Comparison of ENCODE assay signal across 27 cellular contexts in the genomic region with DNA sequence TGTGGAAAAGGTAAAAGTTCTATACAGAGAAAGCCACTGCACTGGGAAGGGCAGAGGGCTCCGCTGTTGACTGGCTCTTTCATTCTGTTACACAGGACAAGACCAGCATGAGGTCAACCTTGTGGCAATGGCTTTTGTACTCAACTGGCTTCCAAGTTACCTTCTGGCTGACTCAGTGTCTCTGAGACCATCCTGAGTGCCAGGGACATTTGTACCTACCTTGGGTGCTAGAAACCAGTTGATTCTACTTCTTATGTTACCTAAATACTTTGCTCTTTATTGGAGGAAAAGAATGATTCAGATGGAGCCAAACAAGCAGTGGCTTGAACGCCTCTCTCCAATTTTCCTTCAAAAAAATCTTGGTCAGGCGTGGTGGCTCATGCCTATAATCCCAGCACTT.
A peak's percentile ranks its signal among the peaks of the same experiment; 100 is the strongest.
DNase-seq lines count a peak whose midpoint lies in the region; ATAC-seq and TF ChIP-seq lines count a peak whose summit lies in the region.
"Had no signal": no experiment of that assay in that cellular context is flagged by ENCODE, and none has a peak within 500 bp of the region (broad histone marks: within the 10 kb centered on the region; RNA-seq: fewer than 3 reads in every experiment).

No MANE protein-coding gene starts in this region.

- intact Hi-C loops in prostate gland (cut with DNase I) (no loop called here), testis (cut with DNase I; ENCODE audit: low total_unique reads) (no loop called here), esophagus muscularis mucosa (cut with DNase I) (no loop called here)

- peak; percentile 73 for ATAC-seq in esophagus mucosa
- ATAC-seq: activated naive CD8-positive, alpha-beta T cell treated with anti-CD3 and anti-CD28 coated beads, Interleukin-2, amount 50 U/mL, for 24 hours; mucosa of descending colon; right cardiac atrium; stimulated activated effector memory CD8-positive, alpha-beta T cell treated with anti-CD3 and anti-CD28 coated beads, Interleukin-12 subunit alpha, Interleukin-12 subunit beta, amount 100 ng/mL, for 72 hours had no signal

- no peak overlapping the region for H3K4me3 Mint-ChIP-seq in CD8-positive, alpha-beta memory T cell
- H3K4me3 Mint-ChIP-seq: activated naive CD8-positive, alpha-beta T cell treated with anti-CD3 and anti-CD28 coated beads, Interleukin-2, amount 50 U/mL, for 24 hours; B cell; nephron; stimulated activated effector memory CD8-positive, alpha-beta T cell treated with anti-CD3 and anti-CD28 coated beads, Interleukin-12 subunit alpha, Interleukin-12 subunit beta, amount 100 ng/mL, for 72 hours had no signal

- DNase-seq in RWPE1 (ENCODE audit: low spot score) (peak; percentile 22), prostate gland (ENCODE audit: low spot score) (no peak), NCI-H1048 (lab: John Stamatoyannopoulos, UW) (no peak), testis (no peak), esophagus muscularis mucosa (ENCODE audit: extremely low spot score) (no peak)
- DNase-seq in CD8-positive, alpha-beta memory T cell = no peak
- DNase-seq: activated CD4-positive, alpha-beta T cell treated with anti-CD3 and anti-CD28 coated beads, Interleukin-2, amount 50 U/mL, for 1 hour; activated naive CD8-positive, alpha-beta T cell treated with anti-CD3 and anti-CD28 coated beads, Interleukin-2, amount 50 U/mL, for 24 hours; activated T-cell treated with anti-CD3 and anti-CD28 coated beads, Interleukin-2, amount 50 U/mL, for 48 hours; DMS79; GF-D8; glutamatergic neuron; mucosa of descending colon; NCI-H1694; NCI-H510A; ovary; right cardiac atrium; SHP77 treated with DMSO at 0.1 percent for 48 hours; stimulated activated CD4-positive, alpha-beta T cell treated with anti-CD3 and anti-CD28 coated beads, Interleukin-4, amount 100 ng/mL, for 1 hour had no signal

- no peak overlapping the region for H3K27ac Mint-ChIP-seq in CD8-positive, alpha-beta memory T cell
- H3K27ac Mint-ChIP-seq: activated naive CD8-positive, alpha-beta T cell treated with anti-CD3 and anti-CD28 coated beads, Interleukin-2, amount 50 U/mL, for 24 hours; B cell; stimulated activated effector memory CD8-positive, alpha-beta T cell treated with anti-CD3 and anti-CD28 coated beads, Interleukin-12 subunit alpha, Interleukin-12 subunit beta, amount 100 ng/mL, for 72 hours had no signal

- TF ChIP-seq EP300 in esophagus muscularis mucosa (IDR thresholded peaks at IDR 0.05) = no peak

- peaks cover 19 to 69% (median 48%) of the 10 kb centered on the region in 10 experiments for H3K4me1 ChIP-seq in BLaER1 treated with 17β-estradiol and CSF1 and Interleukin-3, amounts not matched to agents 10 nM and 100 nM
- peaks cover 3% of the 10 kb centered on the region for H3K4me1 ChIP-seq in prostate gland (replicated peaks)
- H3K4me1 ChIP-seq in CD8-positive, alpha-beta memory T cell (ENCODE audit: insufficient read depth, low read length) = peaks cover 7% of the 10 kb centered on the region
- no peaks in the 10 kb centered on the region for H3K4me1 ChIP-seq in testis
- no peaks in the 10 kb centered on the region for H3K4me1 ChIP-seq in esophagus muscularis mucosa
- H3K4me1 ChIP-seq: vagina had no signal

- peaks cover 0 to 53% (median 0%) of the 10 kb centered on the region in 11 experiments; a peak in 5 of 22 replicates for H3K36me3 ChIP-seq in BLaER1 treated with 17β-estradiol and CSF1 and Interleukin-3, amounts not matched to agents 10 nM and 100 nM
- H3K36me3 ChIP-seq in prostate gland = no peaks in the 10 kb centered on the region
- no peaks in the 10 kb centered on the region for H3K36me3 ChIP-seq in CD8-positive, alpha-beta memory T cell (ENCODE audit: insufficient read depth, low read length)
- H3K36me3 ChIP-seq in testis (ENCODE audit: low read depth, missing control alignments) = no peaks in the 10 kb centered on the region
- H3K36me3 ChIP-seq in esophagus muscularis mucosa = no peaks in the 10 kb centered on the region
- H3K36me3 ChIP-seq: ovary, vagina had no signal

- peak overlapping the region in 1 of 11 experiments; percentile 15; a peak in 1 of 22 replicates for H3K9ac ChIP-seq in BLaER1 treated with 17β-estradiol and CSF1 and Interleukin-3, amounts not matched to agents 10 nM and 100 nM

- H3K27me3 ChIP-seq in BLaER1 treated with 17β-estradiol and CSF1 and Interleukin-3, amounts not matched to agents 10 nM and 100 nM = no peaks in the 10 kb centered on the region
- H3K27me3 ChIP-seq in prostate gland (replicated peaks; ENCODE audit: insufficient read depth) = no peaks in the 10 kb centered on the region
- H3K27me3 ChIP-seq in CD8-positive, alpha-beta memory T cell (ENCODE audit: insufficient read depth, low read length, poor library complexity, severe bottlenecking) = no peaks in the 10 kb centered on the region
- H3K27me3 ChIP-seq in testis = no peaks in the 10 kb centered on the region
- H3K27me3 ChIP-seq in esophagus muscularis mucosa = no peaks in the 10 kb centered on the region
- H3K27me3 ChIP-seq: ovary, vagina had no signal

- POLR2A ChIA-PET in RWPE1 (lab: Yijun Ruan, JAX; ENCODE audit: low non-redundant PET) = no interaction called here
- POLR2A ChIA-PET in CD8-positive, alpha-beta memory T cell (lab: Charles Lee) = no interaction called here

- CTCF ChIA-PET in RWPE1 (lab: Yijun Ruan, JAX) = interaction anchor here (1.0 kb wide), 1 partner anchor 24 kb away, joined by 3 read pairs; no protein-coding TSS in a partner anchor
- CTCF ChIA-PET in CD8-positive, alpha-beta memory T cell (lab: Charles Lee) = no interaction called here

- H3K36me3 Mint-ChIP-seq in CD8-positive, alpha-beta memory T cell = no peaks in the 10 kb centered on the region
- H3K36me3 Mint-ChIP-seq: stimulated activated effector memory CD8-positive, alpha-beta T cell treated with anti-CD3 and anti-CD28 coated beads, Interleukin-12 subunit alpha, Interleukin-12 subunit beta, amount 100 ng/mL, for 72 hours had no signal

- H3K9me3 ChIP-seq in BLaER1 treated with 17β-estradiol and CSF1 and Interleukin-3, amounts not matched to agents 10 nM and 100 nM (replicated peaks in 1 of 11) = no peaks in the 10 kb centered on the region
- no peaks in the 10 kb centered on the region for H3K9me3 ChIP-seq in prostate gland
- no peaks in the 10 kb centered on the region for H3K9me3 ChIP-seq in CD8-positive, alpha-beta memory T cell (ENCODE audit: low read length)
- H3K9me3 ChIP-seq in testis = no peaks in the 10 kb centered on the region
- no peaks in the 10 kb centered on the region for H3K9me3 ChIP-seq in esophagus muscularis mucosa
- H3K9me3 ChIP-seq: Caco-2, mucosa of descending colon, ovary, vagina had no signal

- TF ChIP-seq POLR2A in prostate gland (IDR thresholded peaks at IDR 0.05) = no peak
- TF ChIP-seq POLR2A in testis (IDR thresholded peaks at IDR 0.05) = no peak
- TF ChIP-seq POLR2A in esophagus muscularis mucosa (IDR thresholded peaks at IDR 0.05; ENCODE audit: low read depth) = no peak

- no peak overlapping the region for H3K4me3 ChIP-seq in BLaER1 treated with 17β-estradiol and CSF1 and Interleukin-3, amounts not matched to agents 10 nM and 100 nM
- no peak overlapping the region for H3K4me3 ChIP-seq in prostate gland
- no peak overlapping the region for H3K4me3 ChIP-seq in CD8-positive, alpha-beta memory T cell (ENCODE audit: low read length)
- no peak overlapping the region for H3K4me3 ChIP-seq in testis
- no peak overlapping the region for H3K4me3 ChIP-seq in esophagus muscularis mucosa
- H3K4me3 ChIP-seq: lung, mucosa of descending colon, ovary, vagina had no signal

- peaks cover 0 to 3% (median 0%) of the 10 kb centered on the region in 3 donors for H3K4me1 Mint-ChIP-seq in CD8-positive, alpha-beta memory T cell
- H3K4me1 Mint-ChIP-seq: nephron had no signal

- 73% methylated on average over 3 of the region's 3 CpGs for WGBS in prostate gland
- 92 to 97% methylated on average over 3 of the region's 3 CpGs for WGBS in testis, 2 donors
- WGBS in esophagus muscularis mucosa = 93% methylated on average over 3 of the region's 3 CpGs

- H4K20me1 ChIP-seq in BLaER1 treated with 17β-estradiol and CSF1 and Interleukin-3, amounts not matched to agents 10 nM and 100 nM = peaks cover 0 to 100% (median 0%) of the 10 kb centered on the region in 11 experiments; a peak in 5 of 22 replicates

- TF ChIP-seq CTCF in RWPE1 (conservative IDR thresholded peaks at IDR 0.05; ENCODE audit: low read depth) (no peak), prostate gland (IDR thresholded peaks at IDR 0.05) (no peak), testis (IDR thresholded peaks at IDR 0.05) (no peak), esophagus muscularis mucosa (IDR thresholded peaks at IDR 0.05) (no peak)

- H3K9me3 Mint-ChIP-seq in CD8-positive, alpha-beta memory T cell = no peaks in the 10 kb centered on the region
- H3K9me3 Mint-ChIP-seq: activated naive CD8-positive, alpha-beta T cell treated with anti-CD3 and anti-CD28 coated beads, Interleukin-2, amount 50 U/mL, for 24 hours; nephron; stimulated activated effector memory CD8-positive, alpha-beta T cell treated with anti-CD3 and anti-CD28 coated beads, Interleukin-12 subunit alpha, Interleukin-12 subunit beta, amount 100 ng/mL, for 72 hours had no signal

- H3K27ac ChIP-seq in BLaER1 treated with 17β-estradiol and CSF1 and Interleukin-3, amounts not matched to agents 10 nM and 100 nM = peak overlapping the region in 9 of 11 experiments; percentile 31 to 68 (median 62); a peak in 17 of 22 replicates
- H3K27ac ChIP-seq in RWPE1 = no peak overlapping the region
- H3K27ac ChIP-seq in prostate gland = peak overlapping the region; percentile 23 to 45
- no peak overlapping the region for H3K27ac ChIP-seq in CD8-positive, alpha-beta memory T cell (ENCODE audit: low read depth, low read length)
- H3K27ac ChIP-seq in testis = no peak overlapping the region
- no peak overlapping the region for H3K27ac ChIP-seq in esophagus muscularis mucosa (replicated peaks in 1 of 4)
- H3K27ac ChIP-seq: ovary, vagina had no signal

- peaks cover 4 to 8% of the 10 kb centered on the region in 2 donors for H3K27me3 Mint-ChIP-seq in CD8-positive, alpha-beta memory T cell
- H3K27me3 Mint-ChIP-seq: activated naive CD8-positive, alpha-beta T cell treated with anti-CD3 and anti-CD28 coated beads, Interleukin-2, amount 50 U/mL, for 24 hours had no signal

- H3K4me2 ChIP-seq in BLaER1 treated with 17β-estradiol and CSF1 and Interleukin-3, amounts not matched to agents 10 nM and 100 nM = peak overlapping the region; percentile 21 to 79 (median 55)

Comparison
In these comparisons a context has a peak if more than half of its experiments do, and no peak if none do; other contexts are left out.
1. H3K27ac ChIP-seq: peak in BLaER1 treated with 17β-estradiol and CSF1 and Interleukin-3, amounts not matched to agents 10 nM and 100 nM (9 of 11) and prostate gland (2 of 2); none in RWPE1 (single experiment), CD8-positive, alpha-beta memory T cell (single experiment), testis (0 of 2) and esophagus muscularis mucosa (0 of 4).